Comparison of ENCODE assay signal across 12 cellular contexts in genomic region chr14:85599939-85600338, GRCh38.
DNase-seq lines count a peak whose midpoint lies in the region; ATAC-seq and TF ChIP-seq lines count a peak whose summit lies in the region.
"Had no signal": no experiment of that assay in that cellular context is flagged by ENCODE, and none has a peak within 500 bp of the region (broad histone marks: within the 10 kb centered on the region; RNA-seq: fewer than 3 reads in every experiment).

No MANE protein-coding gene starts in this region.

- peak overlapping the region; percentile 69 for H3K27ac ChIP-seq in hepatocyte
- peak overlapping the region; percentile 4 for H3K27ac ChIP-seq in temporal lobe (ENCODE audit: low read depth, low read length)
- H3K27ac ChIP-seq in MM.1S (ENCODE audit: low read length): no peak overlapping the region

- H3K9me3 ChIP-seq in hepatocyte (ENCODE audit: low read depth) (no peaks in the 10 kb centered on the region), MM.1S (replicated peaks; ENCODE audit: insufficient read depth, low read length) (no peaks in the 10 kb centered on the region)

- H4K20me1 ChIP-seq in hepatocyte (ENCODE audit: insufficient read depth, poor library complexity, severe bottlenecking) (no peaks in the 10 kb centered on the region), MM.1S (ENCODE audit: insufficient read depth, low read length) (no peaks in the 10 kb centered on the region)

- H3K27me3 ChIP-seq in hepatocyte (no peaks in the 10 kb centered on the region), MM.1S (replicated peaks; ENCODE audit: insufficient read depth, low read length) (no peaks in the 10 kb centered on the region)

- whole genome bisulfite sequencing in hepatocyte (ENCODE audit: low lambda C conversion rate, missing lambda C conversion rate): 83% methylated on average over 5 of the region's 5 CpGs

- H3K4me3 ChIP-seq in hepatocyte (no peak overlapping the region), MM.1S (ENCODE audit: low read length) (no peak overlapping the region)

- no peaks in the 10 kb centered on the region for H3K9me2 ChIP-seq in hepatocyte (replicated peaks; ENCODE audit: insufficient read depth)
- no peaks in the 10 kb centered on the region for H3K9me2 ChIP-seq in MM.1S (replicated peaks; ENCODE audit: insufficient read depth, low read length)

- no peak overlapping the region for H3K4me2 ChIP-seq in hepatocyte
- no peak overlapping the region for H3K4me2 ChIP-seq in MM.1S (ENCODE audit: low read depth, low read length)

- peak; percentile 23 for DNase-seq in NCI-H82 (lab: John Stamatoyannopoulos, UW)
- DNase-seq in NCI-H82 treated with DMSO at 0.1 percent for 48 hours (lab: John Stamatoyannopoulos, UW; ENCODE audit: unreplicated experiment): no peak
- peak; percentile 57 for DNase-seq in SK-MEL-5 (ENCODE audit: low read depth, low spot score)
- peak; percentile 22 for DNase-seq in hepatocyte (ENCODE audit: low spot score)
- DNase-seq in MM.1S: no peak
- DNase-seq in DMS 273 treated with DMSO at 0.1 percent for 48 hours (lab: John Stamatoyannopoulos, UW): no peak
- DNase-seq: activated effector memory CD4-positive, alpha-beta T cell treated with anti-CD3 and anti-CD28 coated beads, Interleukin-2, amount 50 U/mL, for 16 hours; left ventricle myocardium superior; NCI-H1092 treated with DMSO at 0.1 percent for 48 hours; NCI-H446 treated with DMSO at 0.1 percent for 48 hours had no signal

- H3K4me1 ChIP-seq in hepatocyte (ENCODE audit: insufficient read depth) (peaks cover 5% of the 10 kb centered on the region), MM.1S (ENCODE audit: low read length) (no peaks in the 10 kb centered on the region)

- H3K36me3 ChIP-seq in hepatocyte (replicated peaks; ENCODE audit: insufficient read depth, low read depth) (no peaks in the 10 kb centered on the region), MM.1S (replicated peaks; ENCODE audit: insufficient read depth, low read length) (no peaks in the 10 kb centered on the region)

- TF ChIP-seq CTCF in hepatocyte (IDR thresholded peaks at IDR 0.05; ENCODE audit: poor library complexity): no peak
- TF ChIP-seq CTCF in MM.1S (IDR thresholded peaks at IDR 0.05; ENCODE audit: low read length): no peak

- no peak overlapping the region for H3K9ac ChIP-seq in MM.1S (ENCODE audit: low read length)

- in situ Hi-C loops in SK-MEL-5 (cut with HindIII; ENCODE audit: low pct_unique_long_range_greater_than_20kb, low sequenced_read_pairs): no loop called here

- H3K79me2 ChIP-seq in hepatocyte: peaks cover 76% of the 10 kb centered on the region
- H3K79me2 ChIP-seq in MM.1S (ENCODE audit: low read length): no peaks in the 10 kb centered on the region

- H3F3A ChIP-seq in MM.1S (ENCODE audit: insufficient read depth, low read length): no peaks in the 10 kb centered on the region

- no peak overlapping the region for H2AFZ ChIP-seq in hepatocyte
- H2AFZ ChIP-seq in MM.1S (ENCODE audit: low read length): no peak overlapping the region

- no peak for ATAC-seq in HG02610 (IDR thresholded peaks at IDR 0.05; ENCODE audit: unreplicated experiment)
- ATAC-seq: left ventricle myocardium superior had no signal

Comparison
In these comparisons a context has a peak if more than half of its experiments do, and no peak if none do; other contexts are left out.
1. DNase-seq: peak in NCI-H82 (single experiment), SK-MEL-5 (single experiment) and hepatocyte (single experiment); none in NCI-H82 treated with DMSO at 0.1 percent for 48 hours (single experiment), MM.1S (single experiment) and DMS 273 treated with DMSO at 0.1 percent for 48 hours (single experiment).